In genomic region chr5:11650936-11651335, GRCh38 we compare ENCODE assay signal across 17 cellular contexts.
DNase-seq lines count a peak whose midpoint lies in the region; ATAC-seq and TF ChIP-seq lines count a peak whose summit lies in the region.
"Had no signal": no experiment of that assay in that cellular context is flagged by ENCODE, and none has a peak within 500 bp of the region (broad histone marks: within the 10 kb centered on the region; RNA-seq: fewer than 3 reads in every experiment).

No MANE protein-coding gene starts in this region.

- H3K4me1 ChIP-seq in H9 (ENCODE audit: insufficient read depth, low read length) = no peaks in the 10 kb centered on the region
- no peaks in the 10 kb centered on the region for H3K4me1 ChIP-seq in iPS DF 6.9 (ENCODE audit: control insufficient read depth, insufficient read depth, low read length)
- H3K4me1 ChIP-seq: BE2C had no signal

- H4K8ac ChIP-seq in H9 (replicated peaks; ENCODE audit: insufficient read length, low read depth, low read length) = no peak overlapping the region

- POLR2A ChIA-PET in WTC11 (lab: Charles Lee) = no interaction called here

- H3K14ac ChIP-seq in H9 (ENCODE audit: insufficient read depth, low read length) = no peak overlapping the region

- H3K27me3 ChIP-seq in H9 (ENCODE audit: insufficient read depth, low read length) (no peaks in the 10 kb centered on the region), iPS DF 6.9 (ENCODE audit: control insufficient read depth, insufficient read depth, low read length) (no peaks in the 10 kb centered on the region), brain microvascular endothelial cell (replicated peaks) (no peaks in the 10 kb centered on the region)
- H3K27me3 ChIP-seq: BE2C had no signal

- H3K27ac ChIP-seq in H9 (ENCODE audit: insufficient read length, low read depth, low read length) (no peak overlapping the region), iPS DF 6.9 (ENCODE audit: low read length) (no peak overlapping the region), brain microvascular endothelial cell (no peak overlapping the region)
- H3K27ac ChIP-seq: C4-2B had no signal

- H2BK20ac ChIP-seq in H9 (ENCODE audit: low read depth, low read length, poor library complexity, severe bottlenecking) = no peak overlapping the region

- H3K9me3 ChIP-seq in H9 (ENCODE audit: control insufficient read depth, low read depth, low read length) (no peaks in the 10 kb centered on the region), iPS DF 6.9 (ENCODE audit: control insufficient read depth, insufficient read depth, low read length) (no peaks in the 10 kb centered on the region)
- H3K9me3 ChIP-seq: BE2C had no signal

- no peak overlapping the region for H3T11ph ChIP-seq in H9 (ENCODE audit: low read length)

- no peaks in the 10 kb centered on the region for H3K79me2 ChIP-seq in H9 (ENCODE audit: insufficient read depth, low read length)

- H3K4ac ChIP-seq in H9 (ENCODE audit: low read depth, low read length) = no peak overlapping the region

- H3K36me3 Mint-ChIP-seq in H9 (ENCODE audit: insufficient read depth in 1 of 3, low read depth in 3 of 3) (peaks cover 4 to 16% (median 8%) of the 10 kb centered on the region in 3 experiments; a peak in 6 of 7 replicates), WTC11 (peaks cover 14% of the 10 kb centered on the region)
- H3K36me3 Mint-ChIP-seq: CD8-positive, alpha-beta T cell had no signal

- CTCF ChIA-PET in WTC11 (lab: Charles Lee) = no interaction called here

- no peak overlapping the region for H2AK5ac ChIP-seq in H9 (ENCODE audit: insufficient read length, low read length)

- no CpG with 5 or more reads among the region's 1 CpG for WGBS in H9 (ENCODE audit: extremely low coverage, insufficient read length, low lambda C conversion rate)
- WGBS in iPS DF 6.9 (ENCODE audit: insufficient coverage, insufficient read length) = no CpG with 5 or more reads among the region's 1 CpG

- H2AFZ ChIP-seq in H9 (ENCODE audit: low read length) = no peak overlapping the region

- H3K4me2 ChIP-seq in H9 (ENCODE audit: insufficient read depth, insufficient read length, low read length) = no peak overlapping the region

- no peak overlapping the region for H3K56ac ChIP-seq in H9 (ENCODE audit: insufficient read length, low read depth, low read length)

- H2BK120ac ChIP-seq in H9 (ENCODE audit: low read depth, low read length, poor library complexity, severe bottlenecking) = no peak overlapping the region

- TF ChIP-seq CTCF in H9 (conservative IDR thresholded peaks at IDR 0.05) (no peak), WTC11 (IDR thresholded peaks at IDR 0.05) (no peak), brain microvascular endothelial cell (IDR thresholded peaks at IDR 0.05; ENCODE audit: low read depth, low read length, missing control alignments) (no peak)

- H2BK5ac ChIP-seq in H9 (ENCODE audit: insufficient read length, low read length) = no peak overlapping the region

- DNase-seq in H9 (peak; percentile 58), WTC11 (ENCODE audit: low spot score) (peak; percentile 22), iPS DF 6.9 (ENCODE audit: low read depth, low spot score) (peak; percentile 16), brain microvascular endothelial cell (no peak), dedifferentiated amniotic fluid mesenchymal stem cell (ENCODE audit: extremely low spot score) (no peak), NCI-H774 (lab: John Stamatoyannopoulos, UW) (no peak)
- DNase-seq in effector CD8-positive, alpha-beta T cell (lab: John Stamatoyannopoulos, UW) = no peak
- DNase-seq: BE2C; CD8-positive, alpha-beta T cell; COR-L47; DMS153; DMS79 treated with DMSO at 0.1 percent for 48 hours; EL; GDM1; IMR-90; KBM-7 had no signal

- no peak overlapping the region for H3K9ac ChIP-seq in H9 (ENCODE audit: extremely low read depth, insufficient read length, low read length)

- no peak overlapping the region for H3K18ac ChIP-seq in H9 (ENCODE audit: insufficient read length, low read depth, low read length)

- H3K36me3 ChIP-seq in iPS DF 6.9 (ENCODE audit: control insufficient read depth, insufficient read depth, low read length) (no peaks in the 10 kb centered on the region), brain microvascular endothelial cell (replicated peaks) (no peaks in the 10 kb centered on the region)
- H3K36me3 ChIP-seq: BE2C had no signal

- no peak overlapping the region for H3K23ac ChIP-seq in H9 (ENCODE audit: insufficient read length, low read depth, low read length)

- no peak overlapping the region for H3K4me3 ChIP-seq in iPS DF 6.9 (ENCODE audit: low read length)
- no peak overlapping the region for H3K4me3 ChIP-seq in brain microvascular endothelial cell (ENCODE audit: low read depth, low read length)

- no peak overlapping the region for H4K5ac ChIP-seq in H9 (ENCODE audit: insufficient read length, low read depth, low read length)

- no peaks in the 10 kb centered on the region for H3K23me2 ChIP-seq in H9 (ENCODE audit: insufficient read length, low read depth, low read length, poor library complexity, severe bottlenecking)

- H3K4me1 Mint-ChIP-seq in H9 = peaks cover 15 to 19% of the 10 kb centered on the region in 2 experiments
- peaks cover 13% of the 10 kb centered on the region for H3K4me1 Mint-ChIP-seq in WTC11

- no peak overlapping the region for H4K91ac ChIP-seq in H9 (ENCODE audit: insufficient read length, low read depth, low read length)

- H2BK15ac ChIP-seq in H9 (ENCODE audit: low read depth, low read length) = no peak overlapping the region

- in situ Hi-C loops in brain microvascular endothelial cell (cut with HindIII; ENCODE audit: low pct_ligation_motif_present, low sequenced_read_pairs) = no loop called here

- H3K27ac Mint-ChIP-seq in H9 (no peak overlapping the region; a peak in 1 of 7 replicates), WTC11 (no peak overlapping the region)
- H3K27ac Mint-ChIP-seq: CD8-positive, alpha-beta T cell had no signal

- H2BK12ac ChIP-seq in H9 (ENCODE audit: insufficient read length, low read depth, low read length) = no peak overlapping the region

- H3K9me3 Mint-ChIP-seq in H9 (peaks cover 6 to 12% of the 10 kb centered on the region in 2 experiments; a peak in 4 of 5 replicates), WTC11 (peaks cover 23% of the 10 kb centered on the region)

- H3K79me1 ChIP-seq in H9 (ENCODE audit: insufficient read depth, low read depth, low read length, poor library complexity, severe bottlenecking) = no peaks in the 10 kb centered on the region

- no peak overlapping the region; a peak in 1 of 5 replicates for H3K4me3 Mint-ChIP-seq in H9
- no peak overlapping the region for H3K4me3 Mint-ChIP-seq in WTC11
- H3K4me3 Mint-ChIP-seq: CD8-positive, alpha-beta T cell had no signal

- H3K27me3 Mint-ChIP-seq in H9 (ENCODE audit: low read depth) (no peaks in the 10 kb centered on the region), WTC11 (ENCODE audit: low read depth) (no peaks in the 10 kb centered on the region)

- peak; percentile 99 for ATAC-seq in WTC11
- ATAC-seq: CD8-positive, alpha-beta T cell had no signal

- no peaks in the 10 kb centered on the region for H4K20me1 ChIP-seq in H9 (ENCODE audit: control insufficient read depth, insufficient read depth, insufficient read length)

TF ChIP-seq in WTC11, 78 proteins besides CTCF, POLR2A, EP300 and RAD21:
- no peak for TF ChIP-seq ESRRA (CRISPR knock-in tag; IDR thresholded peaks at IDR 0.05; ENCODE audit: borderline replicate concordance)
- no peak for TF ChIP-seq PRRX2 (CRISPR knock-in tag; IDR thresholded peaks at IDR 0.05)
- TF ChIP-seq ATF2 (CRISPR knock-in tag; IDR thresholded peaks at IDR 0.05; ENCODE audit: borderline replicate concordance, low read depth) = no peak
- no peak for TF ChIP-seq ZNF281 (CRISPR knock-in tag; IDR thresholded peaks at IDR 0.05)
TF ChIP-seq in WTC11: peak in this region for 0.

Comparison
In these comparisons a context has a peak if more than half of its experiments do, and no peak if none do; other contexts are left out.
1. DNase-seq: peak in H9 (single experiment), WTC11 (single experiment) and iPS DF 6.9 (single experiment); none in effector CD8-positive, alpha-beta T cell (single experiment), brain microvascular endothelial cell (single experiment), dedifferentiated amniotic fluid mesenchymal stem cell (single experiment) and NCI-H774 (single experiment).